Comparison of ENCODE assay signal across 33 cellular contexts in the genomic region with DNA sequence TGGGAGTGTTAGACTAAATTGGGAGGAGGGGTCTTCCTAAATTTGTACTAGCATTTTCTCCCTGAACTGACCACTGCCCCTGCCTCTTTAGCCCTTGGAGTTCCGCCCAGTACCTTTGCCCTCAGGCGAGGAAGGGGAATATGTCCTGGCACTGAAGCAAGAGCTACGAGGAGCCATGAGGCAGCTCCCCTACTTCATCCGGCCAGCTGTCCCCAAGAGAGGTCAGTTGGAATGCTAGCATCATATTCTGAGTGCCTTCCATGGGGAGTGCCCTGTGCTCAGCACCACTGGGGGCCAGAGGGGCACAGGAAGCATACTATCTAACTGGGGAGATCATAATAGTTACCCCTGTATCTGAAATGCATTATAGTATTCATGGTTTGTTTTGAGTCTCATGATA. TPM values are rescaled to one million over a fixed set of nuclear protein-coding genes. Genes with fewer than 3 reads are reported as not detected.
DNase-seq lines count a peak whose midpoint lies in the region; ATAC-seq and TF ChIP-seq lines count a peak whose summit lies in the region.
"Had no signal": no experiment of that assay in that cellular context is flagged by ENCODE, and none has a peak within 500 bp of the region (broad histone marks: within the 10 kb centered on the region; RNA-seq: fewer than 3 reads in every experiment).

No MANE protein-coding gene starts in this region.

- POLR2A ChIA-PET in activated CD4-positive, alpha-beta T cell treated with anti-CD3 and anti-CD28 coated beads for 36 hours (lab: Charles Lee) = no interaction called here
- POLR2A ChIA-PET in RWPE1 (lab: Yijun Ruan, JAX; ENCODE audit: low non-redundant PET) = no interaction called here
- POLR2A ChIA-PET in MCF 10A (lab: Yijun Ruan, JAX) = interaction anchor here (0.7 to 24.2 kb wide), 2 partner anchors 26 to 83 kb away, joined by 3 to 1309 read pairs; a partner anchor contains a TSS

- no peak for TF ChIP-seq CTCF in RWPE1 (conservative IDR thresholded peaks at IDR 0.05; ENCODE audit: low read depth)
- no peak for TF ChIP-seq CTCF in brain (conservative IDR thresholded peaks at IDR 0.05)
- no peak for TF ChIP-seq CTCF in MCF 10A (IDR thresholded peaks at IDR 0.05; ENCODE audit: unreplicated experiment)

- no peak for ATAC-seq in activated CD4-positive, alpha-beta T cell treated with anti-CD3 and anti-CD28 coated beads for 36 hours
- no peak for ATAC-seq in sciatic nerve
- ATAC-seq in HG02840 (IDR thresholded peaks at IDR 0.05; ENCODE audit: low FRiP score, unreplicated experiment) = no peak
- ATAC-seq in GM21786 (IDR thresholded peaks at IDR 0.05; ENCODE audit: unreplicated experiment) = no peak
- ATAC-seq: activated T-cell treated with anti-CD3 and anti-CD28 coated beads, Interleukin-2, amount 50 U/mL, for 4 hours; left lobe of liver; Panc1 had no signal

- H3K27me3 Mint-ChIP-seq in activated CD4-positive, alpha-beta T cell treated with anti-CD3 and anti-CD28 coated beads for 36 hours = no peaks in the 10 kb centered on the region
- no peaks in the 10 kb centered on the region for H3K27me3 Mint-ChIP-seq in brain
- H3K27me3 Mint-ChIP-seq in MCF 10A (ENCODE audit: insufficient read depth, unreplicated experiment) = no peaks in the 10 kb centered on the region
- H3K27me3 Mint-ChIP-seq: progenitor cell of endocrine pancreas, type B pancreatic cell had no signal

- CTCF ChIA-PET in activated CD4-positive, alpha-beta T cell treated with anti-CD3 and anti-CD28 coated beads for 36 hours (lab: Charles Lee) = interaction anchor here (1.1 kb wide), 1 partner anchor 38 kb away, joined by 3 read pairs; no protein-coding TSS in a partner anchor
- CTCF ChIA-PET in RWPE1 (lab: Yijun Ruan, JAX) (interaction anchor here (1.6 kb wide), 1 partner anchor 32 kb away, joined by 4 read pairs; no protein-coding TSS in a partner anchor), MCF 10A (lab: Yijun Ruan, JAX) (interaction anchor here (3.0 to 24.2 kb wide), 2 partner anchors 37 to 57 kb away, joined by 21 to 773 read pairs; a partner anchor contains a TSS)

- peak overlapping the region; percentile 63 for H3K27ac Mint-ChIP-seq in activated CD4-positive, alpha-beta T cell treated with anti-CD3 and anti-CD28 coated beads for 36 hours
- peak overlapping the region in 4 of 5 experiments; percentile 7 to 64 (median 38) for H3K27ac Mint-ChIP-seq in brain
- H3K27ac Mint-ChIP-seq in MCF 10A (ENCODE audit: low read depth, unreplicated experiment) = no peak overlapping the region
- H3K27ac Mint-ChIP-seq: progenitor cell of endocrine pancreas, type B pancreatic cell had no signal

- H3K9me3 Mint-ChIP-seq in activated CD4-positive, alpha-beta T cell treated with anti-CD3 and anti-CD28 coated beads for 36 hours (ENCODE audit: low read depth) = no peaks in the 10 kb centered on the region
- H3K9me3 Mint-ChIP-seq in brain (no peaks in the 10 kb centered on the region), MCF 10A (ENCODE audit: unreplicated experiment) (no peaks in the 10 kb centered on the region)
- H3K9me3 Mint-ChIP-seq: activated T-cell treated with anti-CD3 and anti-CD28 coated beads, Interleukin-2, amount 50 U/mL, for 4 hours; type B pancreatic cell had no signal

- no peaks in the 10 kb centered on the region for H3K36me3 Mint-ChIP-seq in activated CD4-positive, alpha-beta T cell treated with anti-CD3 and anti-CD28 coated beads for 36 hours (ENCODE audit: low read depth)
- peaks cover 7% of the 10 kb centered on the region for H3K36me3 Mint-ChIP-seq in brain
- H3K36me3 Mint-ChIP-seq in MCF 10A (ENCODE audit: insufficient read depth, unreplicated experiment) = peaks cover 6% of the 10 kb centered on the region
- H3K36me3 Mint-ChIP-seq: type B pancreatic cell had no signal

- BruUV-seq in MCF 10A (replicated peaks; lab: Mats Ljungman, UMichigan) = no TSS peak

- H3K27ac ChIP-seq in RWPE1 = peak overlapping the region; percentile 37; the same call in 1 of the 2 replicates
- H3K27ac ChIP-seq: 22Rv1, colonic mucosa, sigmoid colon had no signal

- no peak overlapping the region for H3K4me3 Mint-ChIP-seq in activated CD4-positive, alpha-beta T cell treated with anti-CD3 and anti-CD28 coated beads for 36 hours
- H3K4me3 Mint-ChIP-seq in brain = no peak overlapping the region
- no peak overlapping the region for H3K4me3 Mint-ChIP-seq in MCF 10A (ENCODE audit: unreplicated experiment)
- H3K4me3 Mint-ChIP-seq: activated T-cell treated with anti-CD3 and anti-CD28 coated beads, Interleukin-2, amount 50 U/mL, for 4 hours; type B pancreatic cell had no signal

- peaks cover 14% of the 10 kb centered on the region for H3K4me1 Mint-ChIP-seq in activated CD4-positive, alpha-beta T cell treated with anti-CD3 and anti-CD28 coated beads for 36 hours
- H3K4me1 Mint-ChIP-seq in brain (peaks cover 5% of the 10 kb centered on the region), MCF 10A (ENCODE audit: insufficient read depth, unreplicated experiment) (no peaks in the 10 kb centered on the region)

- intact Hi-C loops in activated CD4-positive, alpha-beta T cell treated with anti-CD3 and anti-CD28 coated beads for 36 hours (cut with DNase I, micrococcal nuclease) = no loop called here
- intact Hi-C loops in sciatic nerve (cut with DNase I) = no loop called here
- intact Hi-C loops in MCF 10A (cut with micrococcal nuclease) = loop anchor here (10.0 kb wide), 1 partner anchor 120 kb away; a partner anchor contains a TSS

- DNase-seq in activated CD4-positive, alpha-beta T cell treated with anti-CD3 and anti-CD28 coated beads for 36 hours = no peak
- DNase-seq in activated CD4-positive, alpha-beta T cell treated with anti-CD3 and anti-CD28 coated beads, Interleukin-2, amount 50 U/mL, for 1 hour = no peak
- DNase-seq in RWPE1 (ENCODE audit: low spot score) (no peak), sciatic nerve (ENCODE audit: low spot score) (peak; percentile 48), MCF 10A (ENCODE audit: unreplicated experiment) (no peak)
- DNase-seq: activated CD4-positive, alpha-beta T cell treated with anti-CD3 and anti-CD28 coated beads for 4 hours; activated naive CD4-positive, alpha-beta T cell treated with Interleukin-2 at 50 U/mL for 16 hours; activated T-cell treated with anti-CD3 and anti-CD28 coated beads, Interleukin-2, amount 50 U/mL, for 4 hours; anterior cingulate cortex; C1 segment of cervical spinal cord; Caco-2; colonic mucosa; DMS53; effector memory CD4-positive, alpha-beta T cell; H7; Kasumi-1; NCI-H1436 treated with DMSO at 0.1 percent for 48 hours; NCI-H2081 treated with DMSO at 0.1 percent for 48 hours; NCI-H2227 treated with DMSO at 0.1 percent for 48 hours; nucleus accumbens; SHP77; sigmoid colon; stimulated activated CD4-positive, alpha-beta T cell treated with anti-CD3 and anti-CD28 coated beads, Interleukin-4, amount 100 ng/mL, for 24 hours had no signal

RNA-seq across cellular contexts. Expression of a gene that starts 10.7 kb away (rescaled TPM):
- 10 to 100 TPM; 19.3 to 22.4 TPM for total RNA-seq in activated CD4-positive, alpha-beta T cell treated with anti-CD3 and anti-CD28 coated beads for 36 hours
- polyA plus RNA-seq in brain (ENCODE audit: insufficient read depth, low read depth, low replicate concordance) = 47.1 TPM
- total RNA-seq in sciatic nerve (22.3 TPM), MCF 10A (2022) (17.6 and 20.9 TPM in 2 replicates)

RNA-seq across cellular contexts. Expression of a gene that starts 10.8 kb away (rescaled TPM):
- total RNA-seq in activated CD4-positive, alpha-beta T cell treated with anti-CD3 and anti-CD28 coated beads for 36 hours = 1 to 10 TPM; 5.8 to 6.1 TPM
- 7.3 TPM for polyA plus RNA-seq in brain (ENCODE audit: insufficient read depth, low read depth, low replicate concordance)
- total RNA-seq in sciatic nerve (1.2 TPM), MCF 10A (2022) (2.6 and 3.1 TPM in 2 replicates)

RNA-seq across cellular contexts. Expression of a gene that starts 17.4 kb away (rescaled TPM):
- 10 to 100 TPM; 44.9 to 49.4 TPM for total RNA-seq in activated CD4-positive, alpha-beta T cell treated with anti-CD3 and anti-CD28 coated beads for 36 hours
- polyA plus RNA-seq in brain (ENCODE audit: insufficient read depth, low read depth, low replicate concordance) = 23.2 TPM
- total RNA-seq in sciatic nerve (57.6 TPM), MCF 10A (2022) (40.1 and 42.1 TPM in 2 replicates)

RNA-seq across cellular contexts. Expression of a gene that starts 21.2 kb away (rescaled TPM):
- 100 to 1,000 TPM; 112 TPM for total RNA-seq in activated CD4-positive, alpha-beta T cell treated with anti-CD3 and anti-CD28 coated beads for 36 hours
- polyA plus RNA-seq in brain (ENCODE audit: insufficient read depth, low read depth, low replicate concordance) = 115 TPM
- total RNA-seq in sciatic nerve (609 TPM), MCF 10A (2022) (576 and 599 TPM in 2 replicates)

RNA-seq across cellular contexts. Expression of a gene that starts 46.3 kb away (rescaled TPM):
- not detected for total RNA-seq in activated CD4-positive, alpha-beta T cell treated with anti-CD3 and anti-CD28 coated beads for 36 hours
- not detected for polyA plus RNA-seq in brain (ENCODE audit: insufficient read depth, low read depth, low replicate concordance)
- total RNA-seq in sciatic nerve (not detected), MCF 10A (2022) (not detected in 2 replicates)
- total RNA-seq: activated CD8-positive, alpha-beta memory T cell treated with anti-CD3 and anti-CD28 coated beads for 36 hours; activated T-cell treated with anti-CD3 and anti-CD28 coated beads, Interleukin-2, amount 50 U/mL, for 4 hours; Caco-2; colonic mucosa; mesenteric fat pad; progenitor cell of endocrine pancreas; sigmoid colon had no signal
- polyA plus RNA-seq: sigmoid colon had no signal
